ENCODE assay signal across 28 cellular contexts in the genomic region with DNA sequence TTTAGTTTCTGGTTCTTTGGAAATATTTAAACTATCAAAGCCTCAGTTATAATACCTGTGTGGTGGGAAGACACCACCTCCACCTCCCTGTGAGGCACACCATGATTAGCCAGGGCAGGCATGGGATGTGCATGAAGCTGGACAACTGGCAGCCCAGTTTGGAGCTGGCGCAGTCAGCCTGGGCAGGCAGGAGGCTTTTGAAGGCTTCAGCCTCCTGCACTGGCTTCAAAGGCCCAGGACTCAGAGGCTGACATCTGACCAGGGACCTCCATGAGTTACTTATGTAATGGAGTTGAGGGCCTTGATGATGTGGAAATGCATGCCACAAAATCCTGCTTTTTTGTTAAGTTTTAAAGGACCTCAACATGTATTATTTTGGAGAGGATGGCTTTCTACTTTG.
"Had no signal": no experiment of that assay in that cellular context is flagged by ENCODE, and none has a peak within 500 bp of the region (broad histone marks: within the 10 kb centered on the region; RNA-seq: fewer than 3 reads in every experiment).

No MANE protein-coding gene starts in this region.

- H3K9me3 Mint-ChIP-seq: activated CD4-positive, alpha-beta T cell treated with anti-CD3 and anti-CD28 coated beads, Interleukin-2, amount 10 ng/mL, durations not matched to agents 24 days and 14 days; activated naive CD4-positive, alpha-beta T cell treated with anti-CD3 and anti-CD28 coated beads for 36 hours; activated naive CD4-positive, alpha-beta T cell treated with anti-CD3 and anti-CD28 coated beads, Interleukin-2, amount 50 U/mL, for 24 hours; activated naive CD8-positive, alpha-beta T cell treated with anti-CD3 and anti-CD28 coated beads for 36 hours; activated naive CD8-positive, alpha-beta T cell treated with anti-CD3 and anti-CD28 coated beads, Interleukin-2, amount 50 U/mL, for 24 hours; activated T-helper 1 cell treated with anti-CD3 and anti-CD28 coated beads, Interleukin-12 subunit alpha, Interleukin-12 subunit beta, Interleukin-2, Interleukin-4 antibody, amounts not matched to agents 30 ng/mL and 10 ng/mL and 1 ng/mL, durations not matched to agents 14 hours and 24 hours and 36 hours; activated T-helper 2 cell treated with anti-CD3 and anti-CD28 coated beads, Interferon-gamma antibody, Interleukin-2, Interleukin-4, amounts not matched to agents 10 μg/mL and 5 μg/mL and 100 μg/mL, durations not matched to agents 14 hours and 24 hours and 36 hours had no signal

- H3K4me3 Mint-ChIP-seq: activated CD4-positive, alpha-beta memory T cell treated with anti-CD3 and anti-CD28 coated beads for 36 hours; activated CD4-positive, alpha-beta T cell treated with anti-CD3 and anti-CD28 coated beads for 36 hours; activated CD4-positive, alpha-beta T cell treated with anti-CD3 and anti-CD28 coated beads, Interleukin-2, amount 10 ng/mL, durations not matched to agents 24 days and 14 days; activated naive CD4-positive, alpha-beta T cell treated with anti-CD3 and anti-CD28 coated beads for 36 hours; activated naive CD4-positive, alpha-beta T cell treated with anti-CD3 and anti-CD28 coated beads, Interleukin-2, amount 50 U/mL, for 24 hours; activated naive CD8-positive, alpha-beta T cell treated with anti-CD3 and anti-CD28 coated beads for 36 hours; activated naive CD8-positive, alpha-beta T cell treated with anti-CD3 and anti-CD28 coated beads, Interleukin-2, amount 50 U/mL, for 24 hours; activated T-cell treated with anti-CD3 and anti-CD28 coated beads, Interleukin-2, amount 50 U/mL, for 4 hours; activated T-helper 1 cell treated with anti-CD3 and anti-CD28 coated beads, Interleukin-12 subunit alpha, Interleukin-12 subunit beta, Interleukin-2, Interleukin-4 antibody, amounts not matched to agents 30 ng/mL and 10 ng/mL and 1 ng/mL, durations not matched to agents 14 hours and 24 hours and 36 hours; effector memory CD8-positive, alpha-beta T cell had no signal

- DNase-seq: activated CD4-positive, alpha-beta memory T cell treated with anti-CD3 and anti-CD28 coated beads for 36 hours; activated CD4-positive, alpha-beta T cell treated with anti-CD3 and anti-CD28 coated beads for 36 hours; activated CD4-positive, alpha-beta T cell treated with anti-CD3 and anti-CD28 coated beads, Interleukin-2, amount 10 ng/mL, durations not matched to agents 24 days and 14 days; activated CD4-positive, CD25-positive, alpha-beta regulatory T cell; activated CD4-positive, CD25-positive, alpha-beta regulatory T cell treated with anti-CD3 and anti-CD28 coated beads, Interleukin-2, amount 50 U/mL, for 72 hours; activated effector memory CD4-positive, alpha-beta T cell treated with anti-CD3 and anti-CD28 coated beads, Interleukin-2, amount 50 U/mL, for 16 hours; activated naive CD4-positive, alpha-beta T cell treated with anti-CD3 and anti-CD28 coated beads for 36 hours; activated naive CD8-positive, alpha-beta T cell treated with anti-CD3 and anti-CD28 coated beads for 36 hours; activated naive CD8-positive, alpha-beta T cell treated with anti-CD3 and anti-CD28 coated beads, Interleukin-2, amount 50 U/mL, for 24 hours; activated T-cell treated with anti-CD3 and anti-CD28 coated beads, Interleukin-2, amount 50 U/mL, for 4 hours; amygdala; body of pancreas; central memory CD4-positive, alpha-beta T cell; cerebellar nuclear complex; cortex of kidney; dermis blood vessel endothelial cell; effector CD4-positive, alpha-beta T cell; effector memory CD8-positive, alpha-beta T cell; erythroblast; foreskin keratinocyte; gastrocnemius medialis; heart right ventricle; T-helper 2 cell had no signal

- H3K27me3 ChIP-seq: adrenal gland, body of pancreas, esophagus muscularis mucosa, foreskin keratinocyte, gastrocnemius medialis had no signal

- ATAC-seq: activated CD4-positive, alpha-beta T cell treated with anti-CD3 and anti-CD28 coated beads for 36 hours; activated naive CD8-positive, alpha-beta T cell treated with anti-CD3 and anti-CD28 coated beads, Interleukin-2, amount 50 U/mL, for 24 hours; activated T-cell treated with anti-CD3 and anti-CD28 coated beads, Interleukin-2, amount 50 U/mL, for 4 hours; body of pancreas; effector memory CD8-positive, alpha-beta T cell; foreskin keratinocyte; gastrocnemius medialis; heart right ventricle had no signal

- H3K36me3 Mint-ChIP-seq: activated CD4-positive, alpha-beta memory T cell treated with anti-CD3 and anti-CD28 coated beads for 36 hours; activated naive CD4-positive, alpha-beta T cell treated with anti-CD3 and anti-CD28 coated beads, Interleukin-2, amount 50 U/mL, for 24 hours; activated naive CD8-positive, alpha-beta T cell treated with anti-CD3 and anti-CD28 coated beads for 36 hours had no signal

- H3K27me3 Mint-ChIP-seq: activated CD4-positive, alpha-beta memory T cell treated with anti-CD3 and anti-CD28 coated beads for 36 hours had no signal

- H3K9me3 ChIP-seq: adrenal gland, body of pancreas, esophagus muscularis mucosa, gastrocnemius medialis had no signal

- H3K4me3 ChIP-seq: adrenal gland, body of pancreas, esophagus muscularis mucosa, gastrocnemius medialis, heart right ventricle had no signal

- H3K27ac ChIP-seq: adrenal gland, body of pancreas, esophagus muscularis mucosa, foreskin keratinocyte, gastrocnemius medialis, heart right ventricle had no signal

- H3K27ac Mint-ChIP-seq: activated CD4-positive, alpha-beta memory T cell treated with anti-CD3 and anti-CD28 coated beads for 36 hours; activated CD4-positive, alpha-beta T cell treated with anti-CD3 and anti-CD28 coated beads for 36 hours; activated CD4-positive, alpha-beta T cell treated with anti-CD3 and anti-CD28 coated beads, Interleukin-2, amount 10 ng/mL, durations not matched to agents 24 days and 14 days; activated naive CD4-positive, alpha-beta T cell treated with anti-CD3 and anti-CD28 coated beads for 36 hours; activated naive CD4-positive, alpha-beta T cell treated with anti-CD3 and anti-CD28 coated beads, Interleukin-2, amount 50 U/mL, for 24 hours; activated naive CD8-positive, alpha-beta T cell treated with anti-CD3 and anti-CD28 coated beads for 36 hours; activated naive CD8-positive, alpha-beta T cell treated with anti-CD3 and anti-CD28 coated beads, Interleukin-2, amount 50 U/mL, for 24 hours; activated T-helper 1 cell treated with anti-CD3 and anti-CD28 coated beads, Interleukin-12 subunit alpha, Interleukin-12 subunit beta, Interleukin-2, Interleukin-4 antibody, amounts not matched to agents 30 ng/mL and 10 ng/mL and 1 ng/mL, durations not matched to agents 14 hours and 24 hours and 36 hours; activated T-helper 2 cell treated with anti-CD3 and anti-CD28 coated beads, Interferon-gamma antibody, Interleukin-2, Interleukin-4, amounts not matched to agents 10 μg/mL and 5 μg/mL and 100 μg/mL, durations not matched to agents 14 hours and 24 hours and 36 hours; effector memory CD8-positive, alpha-beta T cell had no signal

- H3K4me1 ChIP-seq: adrenal gland, body of pancreas, foreskin keratinocyte, gastrocnemius medialis, heart right ventricle had no signal

- H3K4me1 Mint-ChIP-seq: activated CD4-positive, alpha-beta T cell treated with anti-CD3 and anti-CD28 coated beads for 36 hours; activated CD4-positive, alpha-beta T cell treated with anti-CD3 and anti-CD28 coated beads, Interleukin-2, amount 10 ng/mL, durations not matched to agents 24 days and 14 days; activated naive CD4-positive, alpha-beta T cell treated with anti-CD3 and anti-CD28 coated beads, Interleukin-2, amount 50 U/mL, for 24 hours; activated naive CD8-positive, alpha-beta T cell treated with anti-CD3 and anti-CD28 coated beads for 36 hours; activated naive CD8-positive, alpha-beta T cell treated with anti-CD3 and anti-CD28 coated beads, Interleukin-2, amount 50 U/mL, for 24 hours had no signal

- H3K36me3 ChIP-seq: adrenal gland, esophagus muscularis mucosa, gastrocnemius medialis, heart right ventricle had no signal
